ENCODE assay signal across 12 cellular contexts in genomic region chr7:117401293-117402002, GRCh38. TPM values are rescaled to one million over a fixed set of nuclear protein-coding genes. Genes with fewer than 3 reads are reported as not detected.
DNase-seq lines count a peak whose midpoint lies in the region; ATAC-seq, FAIRE-seq and TF ChIP-seq lines count a peak whose summit lies in the region.
"Had no signal": no experiment of that assay in that cellular context is flagged by ENCODE, and none has a peak within 500 bp of the region (broad histone marks: within the 10 kb centered on the region; RNA-seq: fewer than 3 reads in every experiment).

No MANE protein-coding gene starts in this region.

- ATAC-seq in GM18909 (IDR thresholded peaks at IDR 0.05; ENCODE audit: poor library complexity, unreplicated experiment) (peak; percentile 51), right cardiac atrium (no peak)
- ATAC-seq: esophagus mucosa had no signal

- TF ChIP-seq CTCF in AG09319 (IDR thresholded peaks at IDR 0.05; ENCODE audit: low read depth, low read length) (peak; percentile 13), fibroblast of the aortic adventitia (IDR thresholded peaks at IDR 0.05; ENCODE audit: insufficient read depth, low read length) (peak; percentile 54), lower leg skin (IDR thresholded peaks at IDR 0.05) (no peak)

- 74 to 86% methylated on average over 5 of the region's 5 CpGs for WGBS in lower leg skin, 2 donors
- 84 to 88% (median 88%) methylated on average over 5 of the region's 5 CpGs for WGBS in small intestine, 3 donors
- WGBS in right cardiac atrium: 84% methylated on average over 5 of the region's 5 CpGs

- intact Hi-C loops in lower leg skin (cut with DNase I; ENCODE audit: low total_unique reads): no loop called here
- intact Hi-C loops in right cardiac atrium (cut with DNase I): no loop called here

- no peak for FAIRE-seq in small intestine (lab: Jason Lieb, UNC)

- H3K4me1 ChIP-seq in small intestine (ENCODE audit: control insufficient read depth in 2 of 2, insufficient read depth in 1 of 2, low read depth in 1 of 2, low read length in 1 of 2): no peaks in the 10 kb centered on the region
- no peaks in the 10 kb centered on the region for H3K4me1 ChIP-seq in right cardiac atrium (ENCODE audit: control insufficient read depth, insufficient read depth, low read length)

- no peak for DNase-seq in AG09319 (ENCODE audit: extremely low read depth, low read depth)
- DNase-seq in M059J (ENCODE audit: low read depth): peak; percentile 12
- DNase-seq in fibroblast of the aortic adventitia (ENCODE audit: low read depth): peak; percentile 14
- no peak for DNase-seq in lower leg skin (ENCODE audit: low spot score in 2 of 2)
- DNase-seq in small intestine: no peak
- DNase-seq in right cardiac atrium: no peak
- DNase-seq in NOMO-1 treated with dmso at 0.1 percent for 144 hours (lab: John Stamatoyannopoulos, UW; ENCODE audit: unreplicated experiment): no peak
- DNase-seq: CD8-positive, alpha-beta memory T cell; naive B cell had no signal

- H3K9me3 ChIP-seq in small intestine (ENCODE audit: control insufficient read depth, low read depth) (no peaks in the 10 kb centered on the region), right cardiac atrium (ENCODE audit: control insufficient read depth, low read length) (no peaks in the 10 kb centered on the region)

- H3K27me3 ChIP-seq in small intestine (ENCODE audit: control insufficient read depth in 2 of 2, insufficient read depth in 2 of 2, low read length in 2 of 2) (no peaks in the 10 kb centered on the region), right cardiac atrium (ENCODE audit: control insufficient read depth, insufficient read depth) (no peaks in the 10 kb centered on the region)

- no peaks in the 10 kb centered on the region for H3K36me3 ChIP-seq in small intestine (ENCODE audit: control insufficient read depth in 2 of 2, insufficient read depth in 2 of 2, low read length in 2 of 2)

- no peak overlapping the region for H3K4me3 ChIP-seq in fibroblast of the aortic adventitia (ENCODE audit: low read depth, low read length)
- H3K4me3 ChIP-seq in lower leg skin (ENCODE audit: low read depth, poor library complexity, severe bottlenecking): no peak overlapping the region
- H3K4me3 ChIP-seq in small intestine (ENCODE audit: low read depth in 1 of 2, low read length in 2 of 2): no peak overlapping the region
- no peak overlapping the region for H3K4me3 ChIP-seq in right cardiac atrium (ENCODE audit: low read length)

- H3K27ac ChIP-seq in small intestine (ENCODE audit: low read depth in 1 of 2, low read length in 1 of 2): no peak overlapping the region
- no peak overlapping the region for H3K27ac ChIP-seq in right cardiac atrium (ENCODE audit: low read length)

- no peak for TF ChIP-seq POLR2A in lower leg skin (IDR thresholded peaks at IDR 0.05)

RNA-seq across cellular contexts. Expression of gene ASZ1, which starts 25.8 kb away (rescaled TPM):
- total RNA-seq in M059J (2014; rRNA removed; shearing (Covaris generic)): not detected in 2 replicates
- not detected in 2 replicates for total RNA-seq in fibroblast of the aortic adventitia (ENCODE audit: low replicate concordance)
- not detected for total RNA-seq in lower leg skin
- not detected for polyA plus RNA-seq in small intestine
- total RNA-seq in right cardiac atrium: not detected
- polyA plus RNA-seq in right cardiac atrium: not detected
- total RNA-seq: activated T-helper 2 cell treated with anti-CD3 and anti-CD28 coated beads, Interferon-gamma antibody, Interleukin-2, Interleukin-4, amounts not matched to agents 10 μg/mL and 5 μg/mL and 100 μg/mL, durations not matched to agents 14 hours and 24 hours and 36 hours; CD8-positive, alpha-beta memory T cell; esophagus mucosa had no signal
- polyA plus RNA-seq: CD8-positive, alpha-beta memory T cell had no signal

Comparison
In these comparisons a context has a peak if more than half of its experiments do, and no peak if none do; other contexts are left out.
1. DNase-seq: peak in M059J (single experiment) and fibroblast of the aortic adventitia (single experiment); none in AG09319 (single experiment), lower leg skin (0 of 2), small intestine (single experiment), right cardiac atrium (0 of 3) and NOMO-1 treated with dmso at 0.1 percent for 144 hours (single experiment).
2. CTCF ChIP-seq: peak in AG09319 (single experiment) and fibroblast of the aortic adventitia (single experiment); none in lower leg skin (0 of 3).